ENCODE assay signal across 1 cellular context in the genomic region with DNA sequence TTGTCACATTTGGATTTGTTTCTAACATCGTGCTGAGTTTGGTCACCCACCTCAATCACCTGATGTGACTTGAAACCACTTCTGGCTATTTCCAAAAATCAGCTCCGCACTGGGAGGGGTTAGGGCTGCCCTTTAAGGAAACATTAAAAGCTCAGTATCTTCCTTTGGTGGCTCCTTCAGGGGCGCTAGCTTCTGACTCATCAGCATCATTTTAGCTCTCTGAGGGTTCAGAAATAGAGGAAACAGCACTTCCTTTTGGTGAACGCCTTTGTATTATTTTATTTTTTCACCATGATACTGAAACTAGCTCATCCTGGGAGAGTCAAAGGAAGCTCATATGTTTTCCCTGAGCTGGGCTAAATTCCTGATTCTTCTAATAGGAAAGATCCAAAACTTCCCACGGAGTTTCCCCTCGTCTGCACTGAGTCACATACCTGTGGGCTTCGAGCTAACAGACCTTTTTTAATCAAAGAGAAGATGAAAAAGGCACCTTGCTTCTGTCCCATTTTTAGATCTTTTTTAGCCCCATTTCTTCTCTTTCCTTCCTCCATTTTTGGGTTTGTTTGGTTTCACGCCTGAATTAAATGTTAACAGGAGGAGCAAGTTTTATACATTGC.
TF ChIP-seq lines count a peak whose summit lies in the region.

No MANE protein-coding gene starts in this region.

TF ChIP-seq in GM12878, 131 proteins besides CTCF, POLR2A, EP300 and RAD21 (continued from another document and continues in another):
- TF ChIP-seq, protein P1, sequence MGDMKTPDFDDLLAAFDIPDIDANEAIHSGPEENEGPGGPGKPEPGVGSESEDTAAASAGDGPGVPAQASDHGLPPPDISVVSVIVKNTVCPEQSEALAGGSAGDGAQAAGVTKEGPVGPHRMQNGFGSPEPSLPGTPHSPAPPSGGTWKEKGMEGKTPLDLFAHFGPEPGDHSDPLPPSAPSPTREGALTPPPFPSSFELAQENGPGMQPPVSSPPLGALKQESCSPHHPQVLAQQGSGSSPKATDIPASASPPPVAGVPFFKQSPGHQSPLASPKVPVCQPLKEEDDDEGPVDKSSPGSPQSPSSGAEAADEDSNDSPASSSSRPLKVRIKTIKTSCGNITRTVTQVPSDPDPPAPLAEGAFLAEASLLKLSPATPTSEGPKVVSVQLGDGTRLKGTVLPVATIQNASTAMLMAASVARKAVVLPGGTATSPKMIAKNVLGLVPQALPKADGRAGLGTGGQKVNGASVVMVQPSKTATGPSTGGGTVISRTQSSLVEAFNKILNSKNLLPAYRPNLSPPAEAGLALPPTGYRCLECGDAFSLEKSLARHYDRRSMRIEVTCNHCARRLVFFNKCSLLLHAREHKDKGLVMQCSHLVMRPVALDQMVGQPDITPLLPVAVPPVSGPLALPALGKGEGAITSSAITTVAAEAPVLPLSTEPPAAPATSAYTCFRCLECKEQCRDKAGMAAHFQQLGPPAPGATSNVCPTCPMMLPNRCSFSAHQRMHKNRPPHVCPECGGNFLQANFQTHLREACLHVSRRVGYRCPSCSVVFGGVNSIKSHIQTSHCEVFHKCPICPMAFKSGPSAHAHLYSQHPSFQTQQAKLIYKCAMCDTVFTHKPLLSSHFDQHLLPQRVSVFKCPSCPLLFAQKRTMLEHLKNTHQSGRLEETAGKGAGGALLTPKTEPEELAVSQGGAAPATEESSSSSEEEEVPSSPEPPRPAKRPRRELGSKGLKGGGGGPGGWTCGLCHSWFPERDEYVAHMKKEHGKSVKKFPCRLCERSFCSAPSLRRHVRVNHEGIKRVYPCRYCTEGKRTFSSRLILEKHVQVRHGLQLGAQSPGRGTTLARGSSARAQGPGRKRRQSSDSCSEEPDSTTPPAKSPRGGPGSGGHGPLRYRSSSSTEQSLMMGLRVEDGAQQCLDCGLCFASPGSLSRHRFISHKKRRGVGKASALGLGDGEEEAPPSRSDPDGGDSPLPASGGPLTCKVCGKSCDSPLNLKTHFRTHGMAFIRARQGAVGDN (IDR thresholded peaks at IDR 0.05) = no peak
- TF ChIP-seq FOS (IDR thresholded peaks at IDR 0.05; ENCODE audit: borderline replicate concordance, extremely low read depth, insufficient read length) = no peak
- TF ChIP-seq KAT2A (conservative IDR thresholded peaks at IDR 0.05; ENCODE audit: control insufficient read depth, low read depth, low read length) = no peak
- peak; percentile 67 for TF ChIP-seq IKZF1 (conservative IDR thresholded peaks at IDR 0.05)
- TF ChIP-seq CHD2 (IDR thresholded peaks at IDR 0.05; ENCODE audit: borderline replicate concordance, low read depth, low read length) = no peak
- no peak for TF ChIP-seq TAF1 (IDR thresholded peaks at IDR 0.05; ENCODE audit: borderline replicate concordance, low read depth, low read length)
- no peak for TF ChIP-seq POU2F2 (IDR thresholded peaks at IDR 0.05; ENCODE audit: borderline replicate concordance, low read depth, low read length)
- TF ChIP-seq CREB1 (IDR thresholded peaks at IDR 0.05; ENCODE audit: low read depth) = no peak
- no peak for TF ChIP-seq CEBPB (IDR thresholded peaks at IDR 0.05; ENCODE audit: borderline replicate concordance in 1 of 2, low read depth in 2 of 2, low read length in 2 of 2)
- TF ChIP-seq RBBP5 (conservative IDR thresholded peaks at IDR 0.05) = no peak
- TF ChIP-seq FOXM1 (IDR thresholded peaks at IDR 0.05; ENCODE audit: low read depth, low read length) = 0 out of 2 replicates have a peak, but pooled peaks have one; percentile 43
- TF ChIP-seq, protein P2, sequence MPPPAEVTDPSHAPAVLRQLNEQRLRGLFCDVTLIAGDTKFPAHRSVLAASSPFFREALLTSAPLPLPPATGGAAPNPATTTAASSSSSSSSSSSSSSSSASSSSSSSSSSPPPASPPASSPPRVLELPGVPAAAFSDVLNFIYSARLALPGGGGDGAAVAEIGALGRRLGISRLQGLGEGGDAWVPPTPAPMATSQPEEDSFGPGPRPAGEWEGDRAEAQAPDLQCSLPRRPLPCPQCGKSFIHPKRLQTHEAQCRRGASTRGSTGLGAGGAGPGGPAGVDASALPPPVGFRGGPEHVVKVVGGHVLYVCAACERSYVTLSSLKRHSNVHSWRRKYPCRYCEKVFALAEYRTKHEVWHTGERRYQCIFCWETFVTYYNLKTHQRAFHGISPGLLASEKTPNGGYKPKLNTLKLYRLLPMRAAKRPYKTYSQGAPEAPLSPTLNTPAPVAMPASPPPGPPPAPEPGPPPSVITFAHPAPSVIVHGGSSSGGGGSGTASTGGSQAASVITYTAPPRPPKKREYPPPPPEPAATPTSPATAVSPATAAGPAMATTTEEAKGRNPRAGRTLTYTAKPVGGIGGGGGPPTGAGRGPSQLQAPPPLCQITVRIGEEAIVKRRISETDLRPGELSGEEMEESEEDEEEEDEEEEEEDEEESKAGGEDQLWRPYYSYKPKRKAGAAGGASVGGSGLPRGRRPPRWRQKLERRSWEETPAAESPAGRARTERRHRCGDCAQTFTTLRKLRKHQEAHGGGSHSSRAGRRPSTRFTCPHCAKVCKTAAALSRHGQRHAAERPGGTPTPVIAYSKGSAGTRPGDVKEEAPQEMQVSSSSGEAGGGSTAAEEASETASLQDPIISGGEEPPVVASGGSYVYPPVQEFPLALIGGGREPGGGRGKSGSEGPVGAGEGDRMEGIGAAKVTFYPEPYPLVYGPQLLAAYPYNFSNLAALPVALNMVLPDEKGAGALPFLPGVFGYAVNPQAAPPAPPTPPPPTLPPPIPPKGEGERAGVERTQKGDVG (CRISPR knock-in tag; IDR thresholded peaks at IDR 0.05) = no peak
- no peak for TF ChIP-seq NR2C1 (IDR thresholded peaks at IDR 0.05)
- TF ChIP-seq ZNF384 (IDR thresholded peaks at IDR 0.05; ENCODE audit: borderline replicate concordance, low read depth, low read length) = no peak
- TF ChIP-seq HDAC2 (IDR thresholded peaks at IDR 0.05) = no peak
- TF ChIP-seq, protein P3, sequence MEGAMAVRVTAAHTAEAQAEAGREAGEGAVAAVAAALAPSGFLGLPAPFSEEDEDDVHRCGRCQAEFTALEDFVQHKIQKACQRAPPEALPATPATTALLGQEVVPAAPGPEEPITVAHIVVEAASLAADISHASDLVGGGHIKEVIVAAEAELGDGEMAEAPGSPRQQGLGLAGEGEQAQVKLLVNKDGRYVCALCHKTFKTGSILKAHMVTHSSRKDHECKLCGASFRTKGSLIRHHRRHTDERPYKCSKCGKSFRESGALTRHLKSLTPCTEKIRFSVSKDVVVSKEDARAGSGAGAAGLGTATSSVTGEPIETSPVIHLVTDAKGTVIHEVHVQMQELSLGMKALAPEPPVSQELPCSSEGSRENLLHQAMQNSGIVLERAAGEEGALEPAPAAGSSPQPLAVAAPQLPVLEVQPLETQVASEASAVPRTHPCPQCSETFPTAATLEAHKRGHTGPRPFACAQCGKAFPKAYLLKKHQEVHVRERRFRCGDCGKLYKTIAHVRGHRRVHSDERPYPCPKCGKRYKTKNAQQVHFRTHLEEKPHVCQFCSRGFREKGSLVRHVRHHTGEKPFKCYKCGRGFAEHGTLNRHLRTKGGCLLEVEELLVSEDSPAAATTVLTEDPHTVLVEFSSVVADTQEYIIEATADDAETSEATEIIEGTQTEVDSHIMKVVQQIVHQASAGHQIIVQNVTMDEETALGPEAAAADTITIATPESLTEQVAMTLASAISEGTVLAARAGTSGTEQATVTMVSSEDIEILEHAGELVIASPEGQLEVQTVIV (IDR thresholded peaks at IDR 0.05; ENCODE audit: borderline replicate concordance, partially characterized antibody) = no peak
- TF ChIP-seq BRCA1 (IDR thresholded peaks at IDR 0.05; ENCODE audit: low read depth, low read length) = no peak
- TF ChIP-seq JUNB (IDR thresholded peaks at IDR 0.05) = peak; percentile 59
- no peak for TF ChIP-seq POLR2AphosphoS5 (IDR thresholded peaks at IDR 0.05; ENCODE audit: low read length)
- TF ChIP-seq RB1 (IDR thresholded peaks at IDR 0.05; ENCODE audit: borderline replicate concordance) = no peak
- peak; percentile 71 for TF ChIP-seq NFIC (IDR thresholded peaks at IDR 0.05; ENCODE audit: low read depth, low read length)
- TF ChIP-seq HDAC6 (IDR thresholded peaks at IDR 0.05; ENCODE audit: unreplicated experiment) = no peak
- TF ChIP-seq, protein P4, sequence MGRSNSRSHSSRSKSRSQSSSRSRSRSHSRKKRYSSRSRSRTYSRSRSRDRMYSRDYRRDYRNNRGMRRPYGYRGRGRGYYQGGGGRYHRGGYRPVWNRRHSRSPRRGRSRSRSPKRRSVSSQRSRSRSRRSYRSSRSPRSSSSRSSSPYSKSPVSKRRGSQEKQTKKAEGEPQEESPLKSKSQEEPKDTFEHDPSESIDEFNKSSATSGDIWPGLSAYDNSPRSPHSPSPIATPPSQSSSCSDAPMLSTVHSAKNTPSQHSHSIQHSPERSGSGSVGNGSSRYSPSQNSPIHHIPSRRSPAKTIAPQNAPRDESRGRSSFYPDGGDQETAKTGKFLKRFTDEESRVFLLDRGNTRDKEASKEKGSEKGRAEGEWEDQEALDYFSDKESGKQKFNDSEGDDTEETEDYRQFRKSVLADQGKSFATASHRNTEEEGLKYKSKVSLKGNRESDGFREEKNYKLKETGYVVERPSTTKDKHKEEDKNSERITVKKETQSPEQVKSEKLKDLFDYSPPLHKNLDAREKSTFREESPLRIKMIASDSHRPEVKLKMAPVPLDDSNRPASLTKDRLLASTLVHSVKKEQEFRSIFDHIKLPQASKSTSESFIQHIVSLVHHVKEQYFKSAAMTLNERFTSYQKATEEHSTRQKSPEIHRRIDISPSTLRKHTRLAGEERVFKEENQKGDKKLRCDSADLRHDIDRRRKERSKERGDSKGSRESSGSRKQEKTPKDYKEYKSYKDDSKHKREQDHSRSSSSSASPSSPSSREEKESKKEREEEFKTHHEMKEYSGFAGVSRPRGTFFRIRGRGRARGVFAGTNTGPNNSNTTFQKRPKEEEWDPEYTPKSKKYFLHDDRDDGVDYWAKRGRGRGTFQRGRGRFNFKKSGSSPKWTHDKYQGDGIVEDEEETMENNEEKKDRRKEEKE (IDR thresholded peaks at IDR 0.05) = no peak
- TF ChIP-seq KLF5 (IDR thresholded peaks at IDR 0.05; ENCODE audit: partially characterized antibody) = no peak
- TF ChIP-seq SMAD1 (IDR thresholded peaks at IDR 0.05; ENCODE audit: low read depth, partially characterized antibody) = no peak
- peak; percentile 34 for TF ChIP-seq RUNX3 (IDR thresholded peaks at IDR 0.05; ENCODE audit: low read length)
- TF ChIP-seq, protein P5, sequence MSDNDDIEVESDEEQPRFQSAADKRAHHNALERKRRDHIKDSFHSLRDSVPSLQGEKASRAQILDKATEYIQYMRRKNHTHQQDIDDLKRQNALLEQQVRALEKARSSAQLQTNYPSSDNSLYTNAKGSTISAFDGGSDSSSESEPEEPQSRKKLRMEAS (IDR thresholded peaks at IDR 0.05; ENCODE audit: low read depth, low read length) = no peak
- TF ChIP-seq, protein P6, sequence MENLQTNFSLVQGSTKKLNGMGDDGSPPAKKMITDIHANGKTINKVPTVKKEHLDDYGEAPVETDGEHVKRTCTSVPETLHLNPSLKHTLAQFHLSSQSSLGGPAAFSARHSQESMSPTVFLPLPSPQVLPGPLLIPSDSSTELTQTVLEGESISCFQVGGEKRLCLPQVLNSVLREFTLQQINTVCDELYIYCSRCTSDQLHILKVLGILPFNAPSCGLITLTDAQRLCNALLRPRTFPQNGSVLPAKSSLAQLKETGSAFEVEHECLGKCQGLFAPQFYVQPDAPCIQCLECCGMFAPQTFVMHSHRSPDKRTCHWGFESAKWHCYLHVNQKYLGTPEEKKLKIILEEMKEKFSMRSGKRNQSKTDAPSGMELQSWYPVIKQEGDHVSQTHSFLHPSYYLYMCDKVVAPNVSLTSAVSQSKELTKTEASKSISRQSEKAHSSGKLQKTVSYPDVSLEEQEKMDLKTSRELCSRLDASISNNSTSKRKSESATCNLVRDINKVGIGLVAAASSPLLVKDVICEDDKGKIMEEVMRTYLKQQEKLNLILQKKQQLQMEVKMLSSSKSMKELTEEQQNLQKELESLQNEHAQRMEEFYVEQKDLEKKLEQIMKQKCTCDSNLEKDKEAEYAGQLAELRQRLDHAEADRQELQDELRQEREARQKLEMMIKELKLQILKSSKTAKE (IDR thresholded peaks at IDR 0.05; ENCODE audit: low read depth, poor library complexity, severe bottlenecking) = no peak
- TF ChIP-seq EED (IDR thresholded peaks at IDR 0.05; ENCODE audit: low read depth) = peak; percentile 88; the same call in 1 of the 2 replicates
- no peak for TF ChIP-seq RFX5 (IDR thresholded peaks at IDR 0.05; ENCODE audit: low read depth, low read length)
- TF ChIP-seq NRF1 (conservative IDR thresholded peaks at IDR 0.05; ENCODE audit: low read depth, low read length) = no peak
- TF ChIP-seq, protein P7, sequence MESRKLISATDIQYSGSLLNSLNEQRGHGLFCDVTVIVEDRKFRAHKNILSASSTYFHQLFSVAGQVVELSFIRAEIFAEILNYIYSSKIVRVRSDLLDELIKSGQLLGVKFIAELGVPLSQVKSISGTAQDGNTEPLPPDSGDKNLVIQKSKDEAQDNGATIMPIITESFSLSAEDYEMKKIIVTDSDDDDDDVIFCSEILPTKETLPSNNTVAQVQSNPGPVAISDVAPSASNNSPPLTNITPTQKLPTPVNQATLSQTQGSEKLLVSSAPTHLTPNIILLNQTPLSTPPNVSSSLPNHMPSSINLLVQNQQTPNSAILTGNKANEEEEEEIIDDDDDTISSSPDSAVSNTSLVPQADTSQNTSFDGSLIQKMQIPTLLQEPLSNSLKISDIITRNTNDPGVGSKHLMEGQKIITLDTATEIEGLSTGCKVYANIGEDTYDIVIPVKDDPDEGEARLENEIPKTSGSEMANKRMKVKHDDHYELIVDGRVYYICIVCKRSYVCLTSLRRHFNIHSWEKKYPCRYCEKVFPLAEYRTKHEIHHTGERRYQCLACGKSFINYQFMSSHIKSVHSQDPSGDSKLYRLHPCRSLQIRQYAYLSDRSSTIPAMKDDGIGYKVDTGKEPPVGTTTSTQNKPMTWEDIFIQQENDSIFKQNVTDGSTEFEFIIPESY (IDR thresholded peaks at IDR 0.05) = no peak
- TF ChIP-seq, protein P8, sequence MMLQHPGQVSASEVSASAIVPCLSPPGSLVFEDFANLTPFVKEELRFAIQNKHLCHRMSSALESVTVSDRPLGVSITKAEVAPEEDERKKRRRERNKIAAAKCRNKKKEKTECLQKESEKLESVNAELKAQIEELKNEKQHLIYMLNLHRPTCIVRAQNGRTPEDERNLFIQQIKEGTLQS (IDR thresholded peaks at IDR 0.05; ENCODE audit: borderline replicate concordance, extremely low read depth, low read depth, low read length) = no peak
- no peak for TF ChIP-seq PAX8 (IDR thresholded peaks at IDR 0.05)
- TF ChIP-seq, protein P9, sequence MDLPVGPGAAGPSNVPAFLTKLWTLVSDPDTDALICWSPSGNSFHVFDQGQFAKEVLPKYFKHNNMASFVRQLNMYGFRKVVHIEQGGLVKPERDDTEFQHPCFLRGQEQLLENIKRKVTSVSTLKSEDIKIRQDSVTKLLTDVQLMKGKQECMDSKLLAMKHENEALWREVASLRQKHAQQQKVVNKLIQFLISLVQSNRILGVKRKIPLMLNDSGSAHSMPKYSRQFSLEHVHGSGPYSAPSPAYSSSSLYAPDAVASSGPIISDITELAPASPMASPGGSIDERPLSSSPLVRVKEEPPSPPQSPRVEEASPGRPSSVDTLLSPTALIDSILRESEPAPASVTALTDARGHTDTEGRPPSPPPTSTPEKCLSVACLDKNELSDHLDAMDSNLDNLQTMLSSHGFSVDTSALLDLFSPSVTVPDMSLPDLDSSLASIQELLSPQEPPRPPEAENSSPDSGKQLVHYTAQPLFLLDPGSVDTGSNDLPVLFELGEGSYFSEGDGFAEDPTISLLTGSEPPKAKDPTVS (IDR thresholded peaks at IDR 0.05; ENCODE audit: low read depth, low read length) = no peak
- no peak for TF ChIP-seq SREBF1 (IDR thresholded peaks at IDR 0.05; ENCODE audit: low read length)
- no peak for TF ChIP-seq NR2F1 (conservative IDR thresholded peaks at IDR 0.05)
- TF ChIP-seq MTA2 (IDR thresholded peaks at IDR 0.05; ENCODE audit: low read depth) = no peak
